1 cellular context compared by ENCODE assay signal in the genomic region with DNA sequence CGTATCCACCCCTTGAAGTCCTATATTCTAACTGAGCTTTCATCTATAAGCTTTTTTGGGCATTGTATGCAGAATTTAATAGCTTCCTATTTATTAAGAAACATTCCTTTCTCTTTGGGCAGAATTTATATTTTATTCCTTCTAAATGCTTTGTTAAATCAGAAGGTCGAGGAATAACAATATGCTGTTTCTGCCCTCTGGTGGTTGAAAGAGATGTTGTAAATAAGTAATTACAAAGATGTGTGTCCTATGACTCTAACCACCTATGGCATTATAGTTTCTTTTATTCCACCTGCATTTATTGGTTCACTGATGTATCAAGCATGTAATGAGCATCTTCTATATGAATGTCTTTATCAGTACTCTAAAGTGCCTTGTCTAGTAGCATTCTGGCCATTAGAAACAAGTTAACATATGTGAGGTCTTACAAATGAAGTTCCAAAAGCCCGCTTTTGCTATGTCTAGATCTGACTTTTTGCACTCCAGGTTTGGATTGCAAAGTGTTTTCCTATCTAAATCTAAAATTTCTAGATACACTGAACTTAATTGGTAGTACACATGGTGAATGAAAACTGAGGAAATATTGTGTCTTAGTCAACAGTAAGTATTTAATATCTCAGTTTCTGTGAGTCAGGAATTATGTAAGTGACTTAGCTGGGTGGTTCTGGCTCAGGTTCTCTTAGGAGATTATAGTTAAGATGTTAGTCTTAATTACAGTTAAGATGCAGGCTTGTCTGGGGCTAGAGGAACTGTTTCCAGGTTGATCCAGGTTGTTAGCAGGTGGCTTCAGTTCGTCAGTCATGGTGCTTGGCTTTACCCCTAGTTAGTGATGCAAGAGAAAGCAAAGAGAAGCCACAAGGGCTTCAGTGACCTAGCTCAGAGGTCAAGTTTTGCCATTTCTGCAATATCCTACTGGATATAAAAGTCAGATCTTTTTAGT.
TF ChIP-seq lines count a peak whose summit lies in the region.

No MANE protein-coding gene starts in this region.

TF ChIP-seq in GM23338, 12 proteins besides CTCF, POLR2A, EP300 and RAD21 (continued from another document):
- TF ChIP-seq, protein P1, sequence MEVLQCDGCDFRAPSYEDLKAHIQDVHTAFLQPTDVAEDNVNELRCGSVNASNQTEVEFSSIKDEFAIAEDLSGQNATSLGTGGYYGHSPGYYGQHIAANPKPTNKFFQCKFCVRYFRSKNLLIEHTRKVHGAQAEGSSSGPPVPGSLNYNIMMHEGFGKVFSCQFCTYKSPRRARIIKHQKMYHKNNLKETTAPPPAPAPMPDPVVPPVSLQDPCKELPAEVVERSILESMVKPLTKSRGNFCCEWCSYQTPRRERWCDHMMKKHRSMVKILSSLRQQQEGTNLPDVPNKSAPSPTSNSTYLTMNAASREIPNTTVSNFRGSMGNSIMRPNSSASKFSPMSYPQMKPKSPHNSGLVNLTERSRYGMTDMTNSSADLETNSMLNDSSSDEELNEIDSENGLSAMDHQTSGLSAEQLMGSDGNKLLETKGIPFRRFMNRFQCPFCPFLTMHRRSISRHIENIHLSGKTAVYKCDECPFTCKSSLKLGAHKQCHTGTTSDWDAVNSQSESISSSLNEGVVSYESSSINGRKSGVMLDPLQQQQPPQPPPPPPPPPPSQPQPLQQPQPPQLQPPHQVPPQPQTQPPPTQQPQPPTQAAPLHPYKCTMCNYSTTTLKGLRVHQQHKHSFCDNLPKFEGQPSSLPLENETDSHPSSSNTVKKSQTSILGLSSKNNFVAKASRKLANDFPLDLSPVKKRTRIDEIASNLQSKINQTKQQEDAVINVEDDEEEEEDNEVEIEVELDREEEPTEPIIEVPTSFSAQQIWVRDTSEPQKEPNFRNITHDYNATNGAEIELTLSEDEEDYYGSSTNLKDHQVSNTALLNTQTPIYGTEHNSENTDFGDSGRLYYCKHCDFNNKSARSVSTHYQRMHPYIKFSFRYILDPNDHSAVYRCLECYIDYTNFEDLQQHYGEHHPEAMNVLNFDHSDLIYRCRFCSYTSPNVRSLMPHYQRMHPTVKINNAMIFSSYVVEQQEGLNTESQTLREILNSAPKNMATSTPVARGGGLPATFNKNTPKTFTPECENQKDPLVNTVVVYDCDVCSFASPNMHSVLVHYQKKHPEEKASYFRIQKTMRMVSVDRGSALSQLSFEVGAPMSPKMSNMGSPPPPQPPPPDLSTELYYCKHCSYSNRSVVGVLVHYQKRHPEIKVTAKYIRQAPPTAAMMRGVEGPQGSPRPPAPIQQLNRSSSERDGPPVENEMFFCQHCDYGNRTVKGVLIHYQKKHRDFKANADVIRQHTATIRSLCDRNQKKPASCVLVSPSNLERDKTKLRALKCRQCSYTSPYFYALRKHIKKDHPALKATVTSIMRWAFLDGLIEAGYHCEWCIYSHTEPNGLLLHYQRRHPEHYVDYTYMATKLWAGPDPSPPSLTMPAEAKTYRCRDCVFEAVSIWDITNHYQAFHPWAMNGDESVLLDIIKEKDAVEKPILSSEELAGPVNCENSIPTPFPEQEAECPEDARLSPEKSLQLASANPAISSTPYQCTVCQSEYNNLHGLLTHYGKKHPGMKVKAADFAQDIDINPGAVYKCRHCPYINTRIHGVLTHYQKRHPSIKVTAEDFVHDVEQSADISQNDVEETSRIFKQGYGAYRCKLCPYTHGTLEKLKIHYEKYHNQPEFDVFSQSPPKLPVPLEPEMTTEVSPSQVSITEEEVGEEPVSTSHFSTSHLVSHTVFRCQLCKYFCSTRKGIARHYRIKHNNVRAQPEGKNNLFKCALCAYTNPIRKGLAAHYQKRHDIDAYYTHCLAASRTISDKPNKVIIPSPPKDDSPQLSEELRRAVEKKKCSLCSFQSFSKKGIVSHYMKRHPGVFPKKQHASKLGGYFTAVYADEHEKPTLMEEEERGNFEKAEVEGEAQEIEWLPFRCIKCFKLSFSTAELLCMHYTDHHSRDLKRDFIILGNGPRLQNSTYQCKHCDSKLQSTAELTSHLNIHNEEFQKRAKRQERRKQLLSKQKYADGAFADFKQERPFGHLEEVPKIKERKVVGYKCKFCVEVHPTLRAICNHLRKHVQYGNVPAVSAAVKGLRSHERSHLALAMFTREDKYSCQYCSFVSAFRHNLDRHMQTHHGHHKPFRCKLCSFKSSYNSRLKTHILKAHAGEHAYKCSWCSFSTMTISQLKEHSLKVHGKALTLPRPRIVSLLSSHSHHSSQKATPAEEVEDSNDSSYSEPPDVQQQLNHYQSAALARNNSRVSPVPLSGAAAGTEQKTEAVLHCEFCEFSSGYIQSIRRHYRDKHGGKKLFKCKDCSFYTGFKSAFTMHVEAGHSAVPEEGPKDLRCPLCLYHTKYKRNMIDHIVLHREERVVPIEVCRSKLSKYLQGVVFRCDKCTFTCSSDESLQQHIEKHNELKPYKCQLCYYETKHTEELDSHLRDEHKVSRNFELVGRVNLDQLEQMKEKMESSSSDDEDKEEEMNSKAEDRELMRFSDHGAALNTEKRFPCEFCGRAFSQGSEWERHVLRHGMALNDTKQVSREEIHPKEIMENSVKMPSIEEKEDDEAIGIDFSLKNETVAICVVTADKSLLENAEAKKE (CRISPR knock-in tag; IDR thresholded peaks at IDR 0.05), result no peak
- TF ChIP-seq, protein P2, sequence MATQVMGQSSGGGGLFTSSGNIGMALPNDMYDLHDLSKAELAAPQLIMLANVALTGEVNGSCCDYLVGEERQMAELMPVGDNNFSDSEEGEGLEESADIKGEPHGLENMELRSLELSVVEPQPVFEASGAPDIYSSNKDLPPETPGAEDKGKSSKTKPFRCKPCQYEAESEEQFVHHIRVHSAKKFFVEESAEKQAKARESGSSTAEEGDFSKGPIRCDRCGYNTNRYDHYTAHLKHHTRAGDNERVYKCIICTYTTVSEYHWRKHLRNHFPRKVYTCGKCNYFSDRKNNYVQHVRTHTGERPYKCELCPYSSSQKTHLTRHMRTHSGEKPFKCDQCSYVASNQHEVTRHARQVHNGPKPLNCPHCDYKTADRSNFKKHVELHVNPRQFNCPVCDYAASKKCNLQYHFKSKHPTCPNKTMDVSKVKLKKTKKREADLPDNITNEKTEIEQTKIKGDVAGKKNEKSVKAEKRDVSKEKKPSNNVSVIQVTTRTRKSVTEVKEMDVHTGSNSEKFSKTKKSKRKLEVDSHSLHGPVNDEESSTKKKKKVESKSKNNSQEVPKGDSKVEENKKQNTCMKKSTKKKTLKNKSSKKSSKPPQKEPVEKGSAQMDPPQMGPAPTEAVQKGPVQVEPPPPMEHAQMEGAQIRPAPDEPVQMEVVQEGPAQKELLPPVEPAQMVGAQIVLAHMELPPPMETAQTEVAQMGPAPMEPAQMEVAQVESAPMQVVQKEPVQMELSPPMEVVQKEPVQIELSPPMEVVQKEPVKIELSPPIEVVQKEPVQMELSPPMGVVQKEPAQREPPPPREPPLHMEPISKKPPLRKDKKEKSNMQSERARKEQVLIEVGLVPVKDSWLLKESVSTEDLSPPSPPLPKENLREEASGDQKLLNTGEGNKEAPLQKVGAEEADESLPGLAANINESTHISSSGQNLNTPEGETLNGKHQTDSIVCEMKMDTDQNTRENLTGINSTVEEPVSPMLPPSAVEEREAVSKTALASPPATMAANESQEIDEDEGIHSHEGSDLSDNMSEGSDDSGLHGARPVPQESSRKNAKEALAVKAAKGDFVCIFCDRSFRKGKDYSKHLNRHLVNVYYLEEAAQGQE (IDR thresholded peaks at IDR 0.05; ENCODE audit: unreplicated experiment), result no peak
